1 cellular context compared by ENCODE assay signal in genomic region chr9:19939890-19940289, GRCh38.
TF ChIP-seq lines count a peak whose summit lies in the region.

No MANE protein-coding gene starts in this region.

TF ChIP-seq in H1, 55 proteins besides CTCF, POLR2A, EP300 and RAD21 (continued from another document):
- TF ChIP-seq USF2 (IDR thresholded peaks at IDR 0.05; ENCODE audit: low read length): no peak
- TF ChIP-seq ATF2 (IDR thresholded peaks at IDR 0.05; ENCODE audit: low read length): no peak
- no peak for TF ChIP-seq CREB1 (IDR thresholded peaks at IDR 0.05)
- no peak for TF ChIP-seq EGR1 (IDR thresholded peaks at IDR 0.05; ENCODE audit: borderline replicate concordance, low read depth, low read length)
- no peak for TF ChIP-seq JUND (IDR thresholded peaks at IDR 0.05; ENCODE audit: low read length)
- TF ChIP-seq CHD7 (IDR thresholded peaks at IDR 0.05; ENCODE audit: insufficient replicate concordance, low read length): no peak
- TF ChIP-seq E2F6 (IDR thresholded peaks at IDR 0.05): no peak
- TF ChIP-seq BACH1 (IDR thresholded peaks at IDR 0.05; ENCODE audit: low read length): no peak
- TF ChIP-seq SP1 (IDR thresholded peaks at IDR 0.05; ENCODE audit: low read depth, low read length): no peak
- TF ChIP-seq POU5F1 (IDR thresholded peaks at IDR 0.05; ENCODE audit: low read depth, low read length): no peak
- TF ChIP-seq SP2 (IDR thresholded peaks at IDR 0.05; ENCODE audit: low read length): no peak
- no peak for TF ChIP-seq TAF1 (IDR thresholded peaks at IDR 0.05; ENCODE audit: low read depth, low read length)
- TF ChIP-seq CEBPB (IDR thresholded peaks at IDR 0.05; ENCODE audit: low read depth, low read length): no peak
TF ChIP-seq in H1: peak in this region for 0.
